Comparison of ENCODE assay signal across 23 cellular contexts in the genomic region with DNA sequence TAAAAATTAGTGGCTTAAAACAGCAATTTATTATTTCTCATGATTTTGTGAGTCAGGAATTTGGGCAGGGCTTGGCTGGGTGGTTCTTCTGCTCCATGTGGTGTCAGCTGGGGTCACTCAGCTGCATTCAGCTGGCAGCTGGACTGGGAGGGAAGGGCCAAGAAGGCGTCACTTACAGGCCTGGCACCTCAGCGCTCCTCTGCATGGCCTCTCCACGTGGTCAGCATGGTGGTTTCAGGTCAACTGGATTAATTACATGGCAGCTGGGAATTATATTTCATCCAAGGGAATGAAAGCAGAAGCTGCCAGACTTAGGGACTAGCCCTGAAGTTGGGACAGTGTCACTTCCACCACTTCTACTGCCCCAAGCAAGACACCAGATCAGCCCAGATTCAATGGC.
"Had no signal": no experiment of that assay in that cellular context is flagged by ENCODE, and none has a peak within 500 bp of the region (broad histone marks: within the 10 kb centered on the region; RNA-seq: fewer than 3 reads in every experiment).

No MANE protein-coding gene starts in this region.

- H3K27ac ChIP-seq: pancreas, testis, WERI-Rb-1 had no signal

- H3K4me3 Mint-ChIP-seq: activated CD4-positive, alpha-beta T cell treated with anti-CD3 and anti-CD28 coated beads, Interleukin-2, amount 10 ng/mL, durations not matched to agents 7 days and 5 days; activated CD8-positive, alpha-beta memory T cell treated with anti-CD3 and anti-CD28 coated beads, Interleukin-2, amount 10 ng/mL, durations not matched to agents 7 days and 5 days; activated CD8-positive, alpha-beta T cell treated with anti-CD3 and anti-CD28 coated beads for 36 hours; activated naive CD4-positive, alpha-beta T cell treated with anti-CD3 and anti-CD28 coated beads, Interleukin-2, amount 50 U/mL, for 24 hours; activated T-helper 1 cell treated with anti-CD3 and anti-CD28 coated beads, Interleukin-12 subunit alpha, Interleukin-12 subunit beta, Interleukin-2, Interleukin-4 antibody, amounts not matched to agents 30 ng/mL and 10 ng/mL and 1 ng/mL, durations not matched to agents 14 hours and 24 hours and 36 hours; brain; dendritic cell treated with granulocyte-macrophage colony-stimulating factor and Interleukin-4, amounts not matched to agents 40 ng/mL and 50 ng/mL, for 4 days; nephron; T-helper 2 cell treated with Interferon-gamma antibody and Interleukin-4, amounts not matched to agents 5 μg/mL and 100 μg/mL, for 36 hours; type B pancreatic cell had no signal

- H3K9me3 Mint-ChIP-seq: activated CD4-positive, alpha-beta T cell treated with anti-CD3 and anti-CD28 coated beads, Interleukin-2, amount 10 ng/mL, durations not matched to agents 7 days and 5 days; activated CD8-positive, alpha-beta T cell treated with anti-CD3 and anti-CD28 coated beads for 36 hours; activated naive CD4-positive, alpha-beta T cell treated with anti-CD3 and anti-CD28 coated beads, Interleukin-2, amount 50 U/mL, for 24 hours; activated T-helper 1 cell treated with anti-CD3 and anti-CD28 coated beads, Interleukin-12 subunit alpha, Interleukin-12 subunit beta, Interleukin-2, Interleukin-4 antibody, amounts not matched to agents 30 ng/mL and 10 ng/mL and 1 ng/mL, durations not matched to agents 14 hours and 24 hours and 36 hours; T-helper 2 cell treated with Interferon-gamma antibody and Interleukin-4, amounts not matched to agents 5 μg/mL and 100 μg/mL, for 36 hours; type B pancreatic cell had no signal

- ATAC-seq: activated CD8-positive, alpha-beta memory T cell treated with anti-CD3 and anti-CD28 coated beads, Interleukin-2, amount 10 ng/mL, durations not matched to agents 7 days and 5 days; activated CD8-positive, alpha-beta T cell treated with anti-CD3 and anti-CD28 coated beads for 36 hours; esophagus mucosa; pancreas; sciatic nerve had no signal

- DNase-seq: activated CD4-positive, alpha-beta T cell treated with anti-CD3 and anti-CD28 coated beads, Interleukin-2, amount 10 ng/mL, durations not matched to agents 7 days and 5 days; activated CD4-positive, CD25-positive, alpha-beta regulatory T cell treated with anti-CD3 and anti-CD28 coated beads, Interleukin-2, amount 50 U/mL, for 72 hours; activated CD8-positive, alpha-beta memory T cell treated with anti-CD3 and anti-CD28 coated beads, Interleukin-2, amount 10 ng/mL, durations not matched to agents 7 days and 5 days; activated CD8-positive, alpha-beta T cell treated with anti-CD3 and anti-CD28 coated beads for 36 hours; activated gamma-delta T cell; activated T-cell treated with anti-CD3 and anti-CD28 coated beads for 4 hours; effector CD4-positive, alpha-beta T cell; pancreas; stimulated activated CD4-positive, alpha-beta T cell treated with anti-CD3 and anti-CD28 coated beads, Interleukin-2, amount 100 ng/mL, for 48 hours; stimulated activated CD8-positive, alpha-beta memory T cell treated with anti-CD3 and anti-CD28 coated beads, Interleukin-4, amount 100 ng/mL, for 48 hours; stimulated activated naive CD4-positive, alpha-beta T cell; testis; WERI-Rb-1 had no signal

- H3K9me3 ChIP-seq: pancreas, testis had no signal

- H3K36me3 Mint-ChIP-seq: activated naive CD4-positive, alpha-beta T cell treated with anti-CD3 and anti-CD28 coated beads, Interleukin-2, amount 50 U/mL, for 24 hours; brain; type B pancreatic cell had no signal

- H3K27me3 ChIP-seq: pancreas, testis had no signal

- H3K36me3 ChIP-seq: pancreas, WERI-Rb-1 had no signal

- H3K27me3 Mint-ChIP-seq: activated CD4-positive, alpha-beta T cell treated with anti-CD3 and anti-CD28 coated beads, Interleukin-2, amount 10 ng/mL, durations not matched to agents 7 days and 5 days; activated CD8-positive, alpha-beta memory T cell treated with anti-CD3 and anti-CD28 coated beads, Interleukin-2, amount 10 ng/mL, durations not matched to agents 7 days and 5 days; activated CD8-positive, alpha-beta T cell treated with anti-CD3 and anti-CD28 coated beads for 36 hours; activated naive CD4-positive, alpha-beta T cell treated with anti-CD3 and anti-CD28 coated beads, Interleukin-2, amount 50 U/mL, for 24 hours; brain; type B pancreatic cell had no signal

- H3K27ac Mint-ChIP-seq: activated CD8-positive, alpha-beta memory T cell treated with anti-CD3 and anti-CD28 coated beads, Interleukin-2, amount 10 ng/mL, durations not matched to agents 7 days and 5 days; activated CD8-positive, alpha-beta T cell treated with anti-CD3 and anti-CD28 coated beads for 36 hours; activated naive CD4-positive, alpha-beta T cell treated with anti-CD3 and anti-CD28 coated beads, Interleukin-2, amount 50 U/mL, for 24 hours; activated T-helper 1 cell treated with anti-CD3 and anti-CD28 coated beads, Interleukin-12 subunit alpha, Interleukin-12 subunit beta, Interleukin-2, Interleukin-4 antibody, amounts not matched to agents 30 ng/mL and 10 ng/mL and 1 ng/mL, durations not matched to agents 14 hours and 24 hours and 36 hours; dendritic cell treated with granulocyte-macrophage colony-stimulating factor and Interleukin-4, amounts not matched to agents 40 ng/mL and 50 ng/mL, for 4 days; nephron; type B pancreatic cell had no signal

- FAIRE-seq: frontal cortex, pancreas had no signal

- H3K4me3 ChIP-seq: pancreas, testis had no signal
